In genomic region chr11:133740928-133741327, GRCh38 we compare ENCODE assay signal across 32 cellular contexts.
"Had no signal": no experiment of that assay in that cellular context is flagged by ENCODE, and none has a peak within 500 bp of the region (broad histone marks: within the 10 kb centered on the region; RNA-seq: fewer than 3 reads in every experiment).

No MANE protein-coding gene starts in this region.

- H3K4me3 Mint-ChIP-seq: immature natural killer cell; mesothelial cell of epicardium; naive thymus-derived CD4-positive, alpha-beta T cell; natural killer cell treated with Interleukin-12 subunit alpha and Interleukin-12 subunit beta and Interleukin-15 and Interleukin-18, amount 100 ng/mL, for 72 hours; stimulated activated memory B cell treated with anti-CD40 and anti-IgM and Interleukin-4, amounts not matched to agents 10 μg/mL and 1 μg/mL and 100 μg/mL, for 72 hours had no signal

- H3K9me3 Mint-ChIP-seq: mesothelial cell of epicardium had no signal

- H3K27ac Mint-ChIP-seq: immature natural killer cell; mesothelial cell of epicardium; naive thymus-derived CD4-positive, alpha-beta T cell; natural killer cell treated with Interleukin-12 subunit alpha and Interleukin-12 subunit beta and Interleukin-15 and Interleukin-18, amount 100 ng/mL, for 72 hours; progenitor cell of endocrine pancreas; stimulated activated memory B cell treated with anti-CD40 and anti-IgM and Interleukin-4, amounts not matched to agents 10 μg/mL and 1 μg/mL and 100 μg/mL, for 72 hours had no signal

- H3K27me3 Mint-ChIP-seq: natural killer cell treated with Interleukin-12 subunit alpha and Interleukin-12 subunit beta and Interleukin-15 and Interleukin-18, amount 100 ng/mL, for 72 hours; stimulated activated memory B cell treated with anti-CD40 and anti-IgM and Interleukin-4, amounts not matched to agents 10 μg/mL and 1 μg/mL and 100 μg/mL, for 72 hours had no signal

- FAIRE-seq: islet of Langerhans, kidney, urothelium cell line had no signal

- H3K4me3 ChIP-seq: heart right ventricle, left lung, lower lobe of right lung, mucosa of descending colon, ovary, right atrium auricular region, right lobe of liver, smooth muscle cell, stomach, testis, thyroid gland, transverse colon, upper lobe of left lung had no signal

- H3K4me2 ChIP-seq: smooth muscle cell had no signal

- H3K9me3 ChIP-seq: left lung, lower lobe of right lung, mucosa of descending colon, neutrophil, ovary, right atrium auricular region, right lobe of liver, stomach, testis, thyroid gland, transverse colon, upper lobe of left lung had no signal

- H3K36me3 Mint-ChIP-seq: immature natural killer cell; mesothelial cell of epicardium; naive thymus-derived CD4-positive, alpha-beta T cell; natural killer cell treated with Interleukin-12 subunit alpha and Interleukin-12 subunit beta and Interleukin-15 and Interleukin-18, amount 100 ng/mL, for 72 hours; stimulated activated memory B cell treated with anti-CD40 and anti-IgM and Interleukin-4, amounts not matched to agents 10 μg/mL and 1 μg/mL and 100 μg/mL, for 72 hours had no signal

- H3K27ac ChIP-seq: heart right ventricle, left lung, lower lobe of right lung, neutrophil, ovary, right atrium auricular region, right lobe of liver, stomach, testis, thyroid gland, transverse colon, upper lobe of left lung had no signal

- DNase-seq: heart right ventricle; hippocampal formation; immature natural killer cell; kidney; left colon; left lung; lower lobe of right lung; mesendoderm; mucosa of descending colon; naive thymus-derived CD4-positive, alpha-beta T cell; occipital lobe; ovary; right lobe of liver; stimulated activated CD4-positive, alpha-beta T cell treated with anti-CD3 and anti-CD28 coated beads, Interleukin-1b, Interleukin-23, amount 100 ng/mL, for 48 hours; stimulated activated CD4-positive, alpha-beta T cell treated with anti-CD3 and anti-CD28 coated beads, Interleukin-2, amount 100 ng/mL, for 48 hours; stimulated activated CD4-positive, alpha-beta T cell treated with anti-CD3 and anti-CD28 coated beads, Interleukin-4, amount 100 ng/mL, for 4 hours; stimulated activated CD8-positive, alpha-beta memory T cell treated with anti-CD3 and anti-CD28 coated beads, Interleukin-4, amount 100 ng/mL, for 48 hours; stimulated activated naive CD8-positive, alpha-beta T cell treated with anti-CD3 and anti-CD28 coated beads, Interleukin-15, Interleukin-2, amounts not matched to agents 100 U/mL and 50 U/mL, for 24 hours; stomach; testis; thyroid gland; transverse colon; upper lobe of left lung had no signal

- H3K4me1 Mint-ChIP-seq: immature natural killer cell; mesothelial cell of epicardium; stimulated activated memory B cell treated with anti-CD40 and anti-IgM and Interleukin-4, amounts not matched to agents 10 μg/mL and 1 μg/mL and 100 μg/mL, for 72 hours had no signal

- ATAC-seq: heart right ventricle; left colon; left lung; lower lobe of right lung; mucosa of descending colon; naive thymus-derived CD4-positive, alpha-beta T cell; natural killer cell treated with Interleukin-12 subunit alpha and Interleukin-12 subunit beta and Interleukin-15 and Interleukin-18, amount 100 ng/mL, for 72 hours; right lobe of liver; stimulated activated memory B cell treated with anti-CD40 and anti-IgM and Interleukin-4, amounts not matched to agents 10 μg/mL and 1 μg/mL and 100 μg/mL, for 72 hours; stimulated activated naive CD8-positive, alpha-beta T cell treated with anti-CD3 and anti-CD28 coated beads, Interleukin-15, Interleukin-2, amounts not matched to agents 100 U/mL and 50 U/mL, for 24 hours had no signal

- H3K27me3 ChIP-seq: left lung, neutrophil, ovary, right atrium auricular region, right lobe of liver, stomach, testis, thyroid gland, transverse colon, upper lobe of left lung had no signal

- H3K4me1 ChIP-seq: heart right ventricle, left lung, lower lobe of right lung, right atrium auricular region, right lobe of liver, stomach, testis, thyroid gland, transverse colon, upper lobe of left lung had no signal

- H3K36me3 ChIP-seq: heart right ventricle, left lung, lower lobe of right lung, neutrophil, ovary, right atrium auricular region, right lobe of liver, stomach, thyroid gland, transverse colon, upper lobe of left lung had no signal
